In the genomic region with DNA sequence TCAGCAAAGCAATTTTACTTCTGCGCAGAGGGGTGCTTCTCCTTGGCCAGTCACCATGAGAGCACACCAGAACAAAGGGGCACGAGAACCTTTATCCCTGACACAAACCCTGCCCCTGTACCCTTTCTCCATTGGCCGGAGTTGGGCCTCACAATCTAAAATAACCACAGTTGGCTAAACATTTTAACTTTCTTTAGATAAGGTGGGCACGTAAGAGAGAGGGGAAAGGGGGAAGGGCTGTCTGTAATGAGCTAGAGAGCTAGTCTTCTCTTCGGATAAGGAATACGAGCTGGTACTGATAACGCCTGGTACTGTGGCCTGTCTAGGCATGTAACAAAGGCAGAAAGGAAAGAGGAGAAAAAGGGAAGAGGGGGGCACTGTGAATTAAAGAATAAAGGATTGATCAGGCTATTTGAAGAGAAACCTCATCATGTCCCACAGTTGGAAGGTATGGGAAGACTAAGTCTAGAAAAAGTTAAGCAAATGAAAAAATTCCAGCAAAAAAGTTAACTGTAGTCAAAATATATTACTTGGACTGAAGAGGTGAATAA, we compare ENCODE assay signal across 9 cellular contexts. TPM values are rescaled to one million over a fixed set of nuclear protein-coding genes. Genes with fewer than 3 reads are reported as not detected.
DNase-seq lines count a peak whose midpoint lies in the region; ATAC-seq lines count a peak whose summit lies in the region.
"Had no signal": no experiment of that assay in that cellular context is flagged by ENCODE, and none has a peak within 500 bp of the region (broad histone marks: within the 10 kb centered on the region; RNA-seq: fewer than 3 reads in every experiment).

No MANE protein-coding gene starts in this region.

- POLR2A ChIA-PET in CD8-positive, alpha-beta memory T cell (lab: Charles Lee), result no interaction called here
- POLR2A ChIA-PET in activated CD4-positive, alpha-beta memory T cell treated with anti-CD3 and anti-CD28 coated beads, Interleukin-2, amount 10 ng/mL, durations not matched to agents 7 days and 5 days (lab: Charles Lee), result interaction anchor here (0.8 to 4.8 kb wide), 4 partner anchors 30 to 375 kb away, joined by 3 to 31 read pairs (median 4); partner anchors contain the start of genes CENPP, IPPK and NOL8
- POLR2A ChIA-PET in naive thymus-derived CD8-positive, alpha-beta T cell (lab: Charles Lee), result interaction anchor here (1.1 kb wide), 1 partner anchor 180 kb away, joined by 4 read pairs; the partner anchor contains the start of gene SPTLC1

- H3K4me1 ChIP-seq in CD8-positive, alpha-beta memory T cell (ENCODE audit: insufficient read depth, low read length), result peaks cover 34% of the 10 kb centered on the region
- H3K4me1 ChIP-seq in HUES48 (ENCODE audit: control insufficient read depth, insufficient read depth, low read length), result peaks cover 5% of the 10 kb centered on the region

- no peaks in the 10 kb centered on the region for H3K27me3 ChIP-seq in CD8-positive, alpha-beta memory T cell (ENCODE audit: insufficient read depth, low read length, poor library complexity, severe bottlenecking)
- H3K27me3 ChIP-seq in HUES48 (ENCODE audit: control insufficient read depth, insufficient read depth, low read length), result no peaks in the 10 kb centered on the region
- H3K27me3 ChIP-seq: left lung had no signal

- H3K27me3 Mint-ChIP-seq in CD8-positive, alpha-beta memory T cell, result no peaks in the 10 kb centered on the region
- H3K27me3 Mint-ChIP-seq in activated CD4-positive, alpha-beta memory T cell treated with anti-CD3 and anti-CD28 coated beads, Interleukin-2, amount 10 ng/mL, durations not matched to agents 7 days and 5 days, result no peaks in the 10 kb centered on the region
- peaks cover 0 to 1% (median 0%) of the 10 kb centered on the region in 5 donors for H3K27me3 Mint-ChIP-seq in naive thymus-derived CD8-positive, alpha-beta T cell

- peaks cover 0 to 38% (median 15%) of the 10 kb centered on the region in 3 donors for H3K36me3 Mint-ChIP-seq in CD8-positive, alpha-beta memory T cell
- peaks cover 47% of the 10 kb centered on the region for H3K36me3 Mint-ChIP-seq in activated CD4-positive, alpha-beta memory T cell treated with anti-CD3 and anti-CD28 coated beads, Interleukin-2, amount 10 ng/mL, durations not matched to agents 7 days and 5 days (ENCODE audit: low read depth)
- H3K36me3 Mint-ChIP-seq in naive thymus-derived CD8-positive, alpha-beta T cell, result peaks cover 4 to 41% (median 14%) of the 10 kb centered on the region in 3 donors

- peak overlapping the region in 5 of 7 donors; percentile 17 to 60 (median 25) for H3K4me3 Mint-ChIP-seq in CD8-positive, alpha-beta memory T cell
- H3K4me3 Mint-ChIP-seq in activated CD4-positive, alpha-beta memory T cell treated with anti-CD3 and anti-CD28 coated beads, Interleukin-2, amount 10 ng/mL, durations not matched to agents 7 days and 5 days, result peak overlapping the region; percentile 14
- peak overlapping the region in 7 of 10 donors; percentile 20 to 99 (median 49) for H3K4me3 Mint-ChIP-seq in naive thymus-derived CD8-positive, alpha-beta T cell

- H3K27ac Mint-ChIP-seq in CD8-positive, alpha-beta memory T cell, result peak overlapping the region in 6 of 8 donors; percentile 25 to 98 (median 72)
- H3K27ac Mint-ChIP-seq in activated CD4-positive, alpha-beta memory T cell treated with anti-CD3 and anti-CD28 coated beads, Interleukin-2, amount 10 ng/mL, durations not matched to agents 7 days and 5 days, result peak overlapping the region; percentile 99
- peak overlapping the region in 9 of 10 donors; percentile 34 to 99 (median 84) for H3K27ac Mint-ChIP-seq in naive thymus-derived CD8-positive, alpha-beta T cell

- no peak overlapping the region for H3K9ac ChIP-seq in HUES48 (ENCODE audit: low read depth, low read length)

- ATAC-seq in naive thymus-derived CD8-positive, alpha-beta T cell, result no peak
- no peak for ATAC-seq in GM18498 (IDR thresholded peaks at IDR 0.05; ENCODE audit: unreplicated experiment)
- no peak for ATAC-seq in HG02571 (IDR thresholded peaks at IDR 0.05; ENCODE audit: unreplicated experiment)
- ATAC-seq: left lung had no signal

- peaks cover 42 to 72% (median 62%) of the 10 kb centered on the region in 3 donors for H3K4me1 Mint-ChIP-seq in CD8-positive, alpha-beta memory T cell
- H3K4me1 Mint-ChIP-seq in activated CD4-positive, alpha-beta memory T cell treated with anti-CD3 and anti-CD28 coated beads, Interleukin-2, amount 10 ng/mL, durations not matched to agents 7 days and 5 days, result peaks cover 70% of the 10 kb centered on the region
- H3K4me1 Mint-ChIP-seq in naive thymus-derived CD8-positive, alpha-beta T cell, result peaks cover 28 to 64% (median 48%) of the 10 kb centered on the region in 4 donors

- H3K27ac ChIP-seq in CD8-positive, alpha-beta memory T cell (ENCODE audit: low read depth, low read length), result peak overlapping the region; percentile 95
- H3K27ac ChIP-seq in HUES48 (ENCODE audit: low read depth, low read length), result peak overlapping the region; percentile 90

- H3K9me3 ChIP-seq in CD8-positive, alpha-beta memory T cell (ENCODE audit: low read length), result no peaks in the 10 kb centered on the region
- H3K9me3 ChIP-seq in HUES48 (ENCODE audit: control insufficient read depth, insufficient read depth, low read length), result no peaks in the 10 kb centered on the region
- H3K9me3 ChIP-seq: left lung had no signal

- no peak overlapping the region for H3K4me3 ChIP-seq in CD8-positive, alpha-beta memory T cell (ENCODE audit: low read length)
- H3K4me3 ChIP-seq in HUES48 (ENCODE audit: low read depth, low read length), result no peak overlapping the region

- peaks cover 12% of the 10 kb centered on the region for H3K36me3 ChIP-seq in CD8-positive, alpha-beta memory T cell (ENCODE audit: insufficient read depth, low read length)
- H3K36me3 ChIP-seq in HUES48 (ENCODE audit: control insufficient read depth, insufficient read depth, low read length), result peaks cover 54% of the 10 kb centered on the region

- DNase-seq in CD8-positive, alpha-beta memory T cell, result no peak
- no peak for DNase-seq in activated CD4-positive, alpha-beta memory T cell treated with anti-CD3 and anti-CD28 coated beads, Interleukin-2, amount 10 ng/mL, durations not matched to agents 7 days and 5 days
- no peak for DNase-seq in naive thymus-derived CD8-positive, alpha-beta T cell
- DNase-seq in iPS-NIHi7 (ENCODE audit: extremely low spot score) (no peak), NCI-H2107 treated with DMSO at 0.1 percent for 48 hours (lab: John Stamatoyannopoulos, UW; ENCODE audit: unreplicated experiment) (no peak)
- DNase-seq: left lung had no signal

- CTCF ChIA-PET in CD8-positive, alpha-beta memory T cell (lab: Charles Lee), result no interaction called here
- CTCF ChIA-PET in activated CD4-positive, alpha-beta memory T cell treated with anti-CD3 and anti-CD28 coated beads, Interleukin-2, amount 10 ng/mL, durations not matched to agents 7 days and 5 days (lab: Charles Lee), result no interaction called here

- no peaks in the 10 kb centered on the region for H3K9me3 Mint-ChIP-seq in CD8-positive, alpha-beta memory T cell
- H3K9me3 Mint-ChIP-seq in activated CD4-positive, alpha-beta memory T cell treated with anti-CD3 and anti-CD28 coated beads, Interleukin-2, amount 10 ng/mL, durations not matched to agents 7 days and 5 days, result no peaks in the 10 kb centered on the region
- H3K9me3 Mint-ChIP-seq in naive thymus-derived CD8-positive, alpha-beta T cell, result no peaks in the 10 kb centered on the region

RNA-seq across cellular contexts. Expression of gene IARS1, which starts 1.8 kb away (rescaled TPM):
- total RNA-seq in CD8-positive, alpha-beta memory T cell, result 100 to 1,000 TPM; 227 to 230 TPM
- polyA plus RNA-seq in CD8-positive, alpha-beta memory T cell, result 60.3 TPM
- total RNA-seq in activated CD4-positive, alpha-beta memory T cell treated with anti-CD3 and anti-CD28 coated beads, Interleukin-2, amount 10 ng/mL, durations not matched to agents 7 days and 5 days, result 100 to 1,000 TPM; 145 to 152 TPM
- total RNA-seq in naive thymus-derived CD8-positive, alpha-beta T cell, result 100 to 1,000 TPM; 150 to 151 TPM
- polyA plus RNA-seq in naive thymus-derived CD8-positive, alpha-beta T cell, result 10 to 100 TPM; 62.2 to 75.2 (median 66.5) TPM

RNA-seq across cellular contexts. Expression of gene NOL8, which starts 29.8 kb away (rescaled TPM):
- total RNA-seq in CD8-positive, alpha-beta memory T cell, result 10 to 100 TPM; 64.0 to 69.6 TPM
- polyA plus RNA-seq in CD8-positive, alpha-beta memory T cell, result 37.0 TPM
- 10 to 100 TPM; 48.0 to 48.9 TPM for total RNA-seq in activated CD4-positive, alpha-beta memory T cell treated with anti-CD3 and anti-CD28 coated beads, Interleukin-2, amount 10 ng/mL, durations not matched to agents 7 days and 5 days
- total RNA-seq in naive thymus-derived CD8-positive, alpha-beta T cell, result 100 to 1,000 TPM; 102 to 105 TPM
- 10 to 100 TPM; 15.0 to 29.1 (median 26.7) TPM for polyA plus RNA-seq in naive thymus-derived CD8-positive, alpha-beta T cell

RNA-seq across cellular contexts. Expression of gene CENPP, which starts 30.4 kb away (rescaled TPM):
- 10 to 100 TPM; 19.5 to 20.9 TPM for total RNA-seq in CD8-positive, alpha-beta memory T cell
- polyA plus RNA-seq in CD8-positive, alpha-beta memory T cell, result 2.5 TPM
- 10 to 100 TPM; 18.8 to 22.0 TPM for total RNA-seq in activated CD4-positive, alpha-beta memory T cell treated with anti-CD3 and anti-CD28 coated beads, Interleukin-2, amount 10 ng/mL, durations not matched to agents 7 days and 5 days
- total RNA-seq in naive thymus-derived CD8-positive, alpha-beta T cell, result 1 to 10 TPM; 4.4 TPM
- 1 to 10 TPM; 2.4 to 5.2 (median 3.0) TPM for polyA plus RNA-seq in naive thymus-derived CD8-positive, alpha-beta T cell
